8 cellular contexts compared by ENCODE assay signal in the genomic region with DNA sequence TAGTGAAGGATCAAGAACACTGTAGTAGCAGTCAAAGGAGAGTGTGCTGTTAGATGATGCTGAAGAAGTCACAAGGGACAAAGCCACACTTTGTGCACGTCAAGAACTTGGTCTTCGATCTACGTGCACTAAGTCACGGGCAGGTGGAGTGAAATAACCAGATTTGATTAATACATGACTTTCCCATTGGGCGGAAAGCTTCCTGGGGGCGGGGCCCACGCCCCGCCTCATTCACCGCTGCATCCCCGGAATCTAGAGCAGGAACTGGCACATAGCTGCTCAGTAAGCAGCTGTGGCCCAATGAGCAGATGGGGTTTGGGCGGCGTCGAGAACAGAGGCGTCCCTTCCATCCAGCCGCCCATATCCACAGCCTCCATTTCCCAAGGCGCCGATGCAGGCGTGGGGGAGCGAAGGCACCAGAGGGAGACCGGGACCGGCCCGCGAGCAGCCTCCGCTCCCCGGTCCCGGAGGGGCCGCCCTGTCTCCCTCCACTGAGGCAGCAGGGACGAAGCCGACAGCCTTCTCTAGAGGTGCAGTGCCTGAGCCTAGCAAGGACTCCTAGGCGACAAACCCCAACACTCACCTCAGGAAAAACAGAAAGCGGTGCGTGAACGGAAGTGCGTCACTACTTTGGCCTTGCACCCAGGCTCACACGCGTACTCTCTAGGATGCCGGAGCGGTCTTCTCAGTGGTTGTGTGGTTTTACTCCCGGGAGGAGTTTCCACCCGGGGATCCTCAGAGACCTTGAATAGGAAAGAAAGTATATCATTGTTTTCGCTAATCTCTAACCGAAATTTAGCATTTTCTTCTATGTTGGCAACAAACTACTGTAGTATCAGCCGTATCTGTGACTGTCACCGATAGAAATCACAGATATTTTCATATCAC. TPM values are rescaled to one million over a fixed set of nuclear protein-coding genes. Genes with fewer than 3 reads are reported as not detected.
A peak's percentile ranks its signal among the peaks of the same experiment; 100 is the strongest.
DNase-seq lines count a peak whose midpoint lies in the region; ATAC-seq lines count a peak whose summit lies in the region.

No MANE protein-coding gene starts in this region.

- no peaks in the 10 kb centered on the region for H3K9me3 Mint-ChIP-seq in CD4-positive, CD25-positive, alpha-beta regulatory T cell

- H3K27me3 ChIP-seq in CD4-positive, CD25-positive, alpha-beta regulatory T cell (ENCODE audit: control insufficient read depth, insufficient read depth, low read length): no peaks in the 10 kb centered on the region

- H3K27me3 Mint-ChIP-seq in CD4-positive, CD25-positive, alpha-beta regulatory T cell: no peaks in the 10 kb centered on the region

- peak overlapping the region; percentile 96 for H3K4me3 ChIP-seq in CD4-positive, CD25-positive, alpha-beta regulatory T cell (ENCODE audit: low read depth, low read length)

- H3K27ac ChIP-seq in CD4-positive, CD25-positive, alpha-beta regulatory T cell (ENCODE audit: insufficient read depth, low read length, poor library complexity, severe bottlenecking): peak overlapping the region; percentile 97

- peak; percentile 78 to 92 (median 86) for DNase-seq in CD4-positive, CD25-positive, alpha-beta regulatory T cell
- DNase-seq in NCI-H82 treated with DMSO at 0.1 percent for 48 hours (lab: John Stamatoyannopoulos, UW; ENCODE audit: unreplicated experiment) (peak; percentile 74), lung microvascular endothelial cell (ENCODE audit: low read depth in 2 of 2) (peak; percentile 94 to 96)
- peak; percentile 54 to 56 for DNase-seq in activated CD8-positive, alpha-beta memory T cell treated with anti-CD3 and anti-CD28 coated beads for 1 hour (ENCODE audit: extremely low read depth in 1 of 2, low read depth in 1 of 2)
- peak; percentile 63 for DNase-seq in effector CD8-positive, alpha-beta T cell (lab: John Stamatoyannopoulos, UW)
- DNase-seq in stimulated activated CD4-positive, alpha-beta T cell treated with anti-CD3 and anti-CD28 coated beads, TNF-alpha, amount 100 ng/mL, for 4 hours (ENCODE audit: low read depth in 3 of 3): peak; percentile 25 to 67 (median 60)

- peak overlapping the region; percentile 88 to 94 (median 92) for H3K27ac Mint-ChIP-seq in CD4-positive, CD25-positive, alpha-beta regulatory T cell

- H3K4me1 Mint-ChIP-seq in CD4-positive, CD25-positive, alpha-beta regulatory T cell: peaks cover 11 to 20% (median 15%) of the 10 kb centered on the region in 4 donors

- ATAC-seq in CD4-positive, CD25-positive, alpha-beta regulatory T cell (ENCODE audit: low read depth in 2 of 2): peak; percentile 85 to 88
- peak; percentile 93 for ATAC-seq in GM19452 (IDR thresholded peaks at IDR 0.05; ENCODE audit: unreplicated experiment)
- peak; percentile 65 for ATAC-seq in HG03575 (IDR thresholded peaks at IDR 0.05; ENCODE audit: extremely low read depth, insufficient number of reproducible peaks, low FRiP score, unreplicated experiment)

- H3K4me3 Mint-ChIP-seq in CD4-positive, CD25-positive, alpha-beta regulatory T cell: peak overlapping the region; percentile 85 to 94 (median 92)

- H3K4me1 ChIP-seq in CD4-positive, CD25-positive, alpha-beta regulatory T cell (ENCODE audit: control insufficient read depth, insufficient read depth, low read length, poor library complexity, severe bottlenecking): peaks cover 3% of the 10 kb centered on the region

- H3K36me3 Mint-ChIP-seq in CD4-positive, CD25-positive, alpha-beta regulatory T cell: peaks cover 9% of the 10 kb centered on the region

- H3K36me3 ChIP-seq in CD4-positive, CD25-positive, alpha-beta regulatory T cell (ENCODE audit: control insufficient read depth, insufficient read depth, low read length): no peaks in the 10 kb centered on the region

- no peaks in the 10 kb centered on the region for H3K9me3 ChIP-seq in CD4-positive, CD25-positive, alpha-beta regulatory T cell (ENCODE audit: control insufficient read depth in 2 of 2, low read length in 2 of 2)

RNA-seq across cellular contexts. Expression of gene ZNF19, which starts 4.9 kb away (rescaled TPM):
- 5.9 TPM for total RNA-seq in CD4-positive, CD25-positive, alpha-beta regulatory T cell
- 1 to 10 TPM; 1.7 to 5.1 (median 2.4) TPM for polyA plus RNA-seq in CD4-positive, CD25-positive, alpha-beta regulatory T cell
- total RNA-seq in lung microvascular endothelial cell: 1.2 and 1.5 TPM in 2 replicates

RNA-seq across cellular contexts. Expression of gene ZNF23, which starts 22.2 kb away (rescaled TPM):
- 5.3 TPM for total RNA-seq in CD4-positive, CD25-positive, alpha-beta regulatory T cell
- polyA plus RNA-seq in CD4-positive, CD25-positive, alpha-beta regulatory T cell: 1 to 10 TPM; 4.0 to 6.2 (median 5.8) TPM
- 2.8 and 3.8 TPM in 2 replicates for total RNA-seq in lung microvascular endothelial cell

RNA-seq across cellular contexts. Expression of gene CHST4, which starts 42.0 kb away (rescaled TPM):
- not detected for total RNA-seq in CD4-positive, CD25-positive, alpha-beta regulatory T cell
- polyA plus RNA-seq in CD4-positive, CD25-positive, alpha-beta regulatory T cell: not detected
- not detected in 2 replicates for total RNA-seq in lung microvascular endothelial cell

RNA-seq across cellular contexts. Expression of gene TLE7, which starts 42.4 kb away (rescaled TPM):
- not detected for total RNA-seq in CD4-positive, CD25-positive, alpha-beta regulatory T cell
- not detected for polyA plus RNA-seq in CD4-positive, CD25-positive, alpha-beta regulatory T cell
- total RNA-seq in lung microvascular endothelial cell: not detected in 2 replicates

Comparison
In these comparisons a context has a peak if more than half of its experiments do, and no peak if none do; other contexts are left out.
1. Peak in every context shown above with its lines: DNase-seq, ATAC-seq, H3K4me3 ChIP-seq and H3K27ac ChIP-seq.